Comparison of ENCODE assay signal across 1 cellular context in the genomic region with DNA sequence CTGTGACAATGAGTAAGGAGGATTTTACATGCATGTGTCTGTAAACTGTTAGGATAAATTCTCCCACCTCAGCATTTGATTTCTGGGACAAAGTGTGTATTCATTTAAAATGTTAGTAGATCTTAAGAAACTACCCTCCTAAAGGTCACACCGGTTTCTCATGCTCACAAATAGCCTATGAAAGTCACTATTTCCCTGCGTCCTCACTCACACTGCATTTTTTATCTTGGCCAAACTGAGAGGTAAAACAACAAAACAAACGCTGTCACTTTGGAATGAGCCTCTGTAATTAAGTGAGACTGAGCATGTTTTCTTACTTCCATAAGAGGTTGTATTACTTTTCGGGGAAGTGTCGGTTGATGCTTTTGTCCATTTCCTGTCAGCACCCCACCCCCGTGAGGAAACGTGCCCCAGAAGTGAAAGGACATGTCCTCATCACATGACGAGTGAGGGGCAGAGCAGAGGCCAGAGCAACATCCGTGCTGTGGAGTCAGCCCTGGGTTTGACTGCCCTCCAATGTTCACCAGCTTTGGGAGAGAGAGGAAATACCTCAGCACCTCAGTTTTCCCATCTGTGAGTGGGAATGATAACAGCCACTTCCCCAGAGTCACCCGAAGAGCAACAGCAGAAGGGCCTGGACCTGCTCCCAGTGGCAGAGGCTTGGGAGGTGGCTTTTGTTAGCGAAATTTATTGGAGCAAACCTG.
A peak's percentile ranks its signal among the peaks of the same experiment; 100 is the strongest.
TF ChIP-seq lines count a peak whose summit lies in the region.

No MANE protein-coding gene starts in this region.

TF ChIP-seq in GM12878, 131 proteins besides CTCF, POLR2A, EP300 and RAD21 (continued from another document and continues in another):
- TF ChIP-seq GABPA (IDR thresholded peaks at IDR 0.05; ENCODE audit: low read depth) (0 out of 2 replicates have a peak, but pooled peaks have one; percentile 51), RUNX3 (IDR thresholded peaks at IDR 0.05; ENCODE audit: low read length) (no peak), STAT1 (conservative IDR thresholded peaks at IDR 0.05) (no peak), YBX1 (IDR thresholded peaks at IDR 0.05) (no peak), RELA (IDR thresholded peaks at IDR 0.05; ENCODE audit: borderline replicate concordance, partially characterized antibody) (peak; percentile 20), TAF1 (IDR thresholded peaks at IDR 0.05; ENCODE audit: borderline replicate concordance, low read depth, low read length) (no peak), ZNF24 (IDR thresholded peaks at IDR 0.05) (no peak), MTA3 (IDR thresholded peaks at IDR 0.05; ENCODE audit: borderline replicate concordance, low read length) (no peak), RB1 (IDR thresholded peaks at IDR 0.05; ENCODE audit: borderline replicate concordance) (no peak), YY1 (IDR thresholded peaks at IDR 0.05; ENCODE audit: low read depth, low read length) (no peak), BCL11A (IDR thresholded peaks at IDR 0.05; ENCODE audit: low read depth, low read length) (no peak), PAX8 (IDR thresholded peaks at IDR 0.05) (no peak), CHD2 (IDR thresholded peaks at IDR 0.05; ENCODE audit: borderline replicate concordance, low read depth, low read length) (0 out of 2 replicates have a peak, but pooled peaks have one; percentile 27), ZNF384 (IDR thresholded peaks at IDR 0.05; ENCODE audit: borderline replicate concordance, low read depth, low read length) (no peak), SREBF1 (IDR thresholded peaks at IDR 0.05; ENCODE audit: low read length) (no peak), BHLHE40 (IDR thresholded peaks at IDR 0.05; ENCODE audit: borderline replicate concordance in 1 of 2, low read depth in 2 of 2, low read length in 1 of 2) (peak; percentile 95 to 96), MEF2A (IDR thresholded peaks at IDR 0.05; ENCODE audit: insufficient read depth, low read depth, low read length) (no peak), SMAD5 (IDR thresholded peaks at IDR 0.05; ENCODE audit: low read depth) (no peak), NR2F1 (conservative IDR thresholded peaks at IDR 0.05) (peak; percentile 34; the same call in 1 of the 2 replicates), DPF2 (IDR thresholded peaks at IDR 0.05) (peak; percentile 41; the same call in 1 of the 2 replicates), KAT2A (conservative IDR thresholded peaks at IDR 0.05; ENCODE audit: control insufficient read depth, low read depth, low read length) (no peak), MEF2B (IDR thresholded peaks at IDR 0.05; ENCODE audit: partially characterized antibody, poor library complexity, severe bottlenecking) (no peak), TCF7 (IDR thresholded peaks at IDR 0.05; ENCODE audit: borderline replicate concordance) (no peak)
- TF ChIP-seq, protein P1, sequence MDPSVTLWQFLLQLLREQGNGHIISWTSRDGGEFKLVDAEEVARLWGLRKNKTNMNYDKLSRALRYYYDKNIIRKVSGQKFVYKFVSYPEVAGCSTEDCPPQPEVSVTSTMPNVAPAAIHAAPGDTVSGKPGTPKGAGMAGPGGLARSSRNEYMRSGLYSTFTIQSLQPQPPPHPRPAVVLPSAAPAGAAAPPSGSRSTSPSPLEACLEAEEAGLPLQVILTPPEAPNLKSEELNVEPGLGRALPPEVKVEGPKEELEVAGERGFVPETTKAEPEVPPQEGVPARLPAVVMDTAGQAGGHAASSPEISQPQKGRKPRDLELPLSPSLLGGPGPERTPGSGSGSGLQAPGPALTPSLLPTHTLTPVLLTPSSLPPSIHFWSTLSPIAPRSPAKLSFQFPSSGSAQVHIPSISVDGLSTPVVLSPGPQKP (IDR thresholded peaks at IDR 0.05; ENCODE audit: low read depth, low read length), result no peak; the same call in 1 of the 2 replicates
- TF ChIP-seq, protein P2, sequence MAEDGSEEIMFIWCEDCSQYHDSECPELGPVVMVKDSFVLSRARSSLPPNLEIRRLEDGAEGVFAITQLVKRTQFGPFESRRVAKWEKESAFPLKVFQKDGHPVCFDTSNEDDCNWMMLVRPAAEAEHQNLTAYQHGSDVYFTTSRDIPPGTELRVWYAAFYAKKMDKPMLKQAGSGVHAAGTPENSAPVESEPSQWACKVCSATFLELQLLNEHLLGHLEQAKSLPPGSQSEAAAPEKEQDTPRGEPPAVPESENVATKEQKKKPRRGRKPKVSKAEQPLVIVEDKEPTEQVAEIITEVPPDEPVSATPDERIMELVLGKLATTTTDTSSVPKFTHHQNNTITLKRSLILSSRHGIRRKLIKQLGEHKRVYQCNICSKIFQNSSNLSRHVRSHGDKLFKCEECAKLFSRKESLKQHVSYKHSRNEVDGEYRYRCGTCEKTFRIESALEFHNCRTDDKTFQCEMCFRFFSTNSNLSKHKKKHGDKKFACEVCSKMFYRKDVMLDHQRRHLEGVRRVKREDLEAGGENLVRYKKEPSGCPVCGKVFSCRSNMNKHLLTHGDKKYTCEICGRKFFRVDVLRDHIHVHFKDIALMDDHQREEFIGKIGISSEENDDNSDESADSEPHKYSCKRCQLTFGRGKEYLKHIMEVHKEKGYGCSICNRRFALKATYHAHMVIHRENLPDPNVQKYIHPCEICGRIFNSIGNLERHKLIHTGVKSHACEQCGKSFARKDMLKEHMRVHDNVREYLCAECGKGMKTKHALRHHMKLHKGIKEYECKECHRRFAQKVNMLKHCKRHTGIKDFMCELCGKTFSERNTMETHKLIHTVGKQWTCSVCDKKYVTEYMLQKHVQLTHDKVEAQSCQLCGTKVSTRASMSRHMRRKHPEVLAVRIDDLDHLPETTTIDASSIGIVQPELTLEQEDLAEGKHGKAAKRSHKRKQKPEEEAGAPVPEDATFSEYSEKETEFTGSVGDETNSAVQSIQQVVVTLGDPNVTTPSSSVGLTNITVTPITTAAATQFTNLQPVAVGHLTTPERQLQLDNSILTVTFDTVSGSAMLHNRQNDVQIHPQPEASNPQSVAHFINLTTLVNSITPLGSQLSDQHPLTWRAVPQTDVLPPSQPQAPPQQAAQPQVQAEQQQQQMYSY (CRISPR knock-in tag; IDR thresholded peaks at IDR 0.05), result no peak
- TF ChIP-seq, protein P3, sequence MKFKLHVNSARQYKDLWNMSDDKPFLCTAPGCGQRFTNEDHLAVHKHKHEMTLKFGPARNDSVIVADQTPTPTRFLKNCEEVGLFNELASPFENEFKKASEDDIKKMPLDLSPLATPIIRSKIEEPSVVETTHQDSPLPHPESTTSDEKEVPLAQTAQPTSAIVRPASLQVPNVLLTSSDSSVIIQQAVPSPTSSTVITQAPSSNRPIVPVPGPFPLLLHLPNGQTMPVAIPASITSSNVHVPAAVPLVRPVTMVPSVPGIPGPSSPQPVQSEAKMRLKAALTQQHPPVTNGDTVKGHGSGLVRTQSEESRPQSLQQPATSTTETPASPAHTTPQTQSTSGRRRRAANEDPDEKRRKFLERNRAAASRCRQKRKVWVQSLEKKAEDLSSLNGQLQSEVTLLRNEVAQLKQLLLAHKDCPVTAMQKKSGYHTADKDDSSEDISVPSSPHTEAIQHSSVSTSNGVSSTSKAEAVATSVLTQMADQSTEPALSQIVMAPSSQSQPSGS (IDR thresholded peaks at IDR 0.05; ENCODE audit: low read length), result no peak
- TF ChIP-seq, protein P4, sequence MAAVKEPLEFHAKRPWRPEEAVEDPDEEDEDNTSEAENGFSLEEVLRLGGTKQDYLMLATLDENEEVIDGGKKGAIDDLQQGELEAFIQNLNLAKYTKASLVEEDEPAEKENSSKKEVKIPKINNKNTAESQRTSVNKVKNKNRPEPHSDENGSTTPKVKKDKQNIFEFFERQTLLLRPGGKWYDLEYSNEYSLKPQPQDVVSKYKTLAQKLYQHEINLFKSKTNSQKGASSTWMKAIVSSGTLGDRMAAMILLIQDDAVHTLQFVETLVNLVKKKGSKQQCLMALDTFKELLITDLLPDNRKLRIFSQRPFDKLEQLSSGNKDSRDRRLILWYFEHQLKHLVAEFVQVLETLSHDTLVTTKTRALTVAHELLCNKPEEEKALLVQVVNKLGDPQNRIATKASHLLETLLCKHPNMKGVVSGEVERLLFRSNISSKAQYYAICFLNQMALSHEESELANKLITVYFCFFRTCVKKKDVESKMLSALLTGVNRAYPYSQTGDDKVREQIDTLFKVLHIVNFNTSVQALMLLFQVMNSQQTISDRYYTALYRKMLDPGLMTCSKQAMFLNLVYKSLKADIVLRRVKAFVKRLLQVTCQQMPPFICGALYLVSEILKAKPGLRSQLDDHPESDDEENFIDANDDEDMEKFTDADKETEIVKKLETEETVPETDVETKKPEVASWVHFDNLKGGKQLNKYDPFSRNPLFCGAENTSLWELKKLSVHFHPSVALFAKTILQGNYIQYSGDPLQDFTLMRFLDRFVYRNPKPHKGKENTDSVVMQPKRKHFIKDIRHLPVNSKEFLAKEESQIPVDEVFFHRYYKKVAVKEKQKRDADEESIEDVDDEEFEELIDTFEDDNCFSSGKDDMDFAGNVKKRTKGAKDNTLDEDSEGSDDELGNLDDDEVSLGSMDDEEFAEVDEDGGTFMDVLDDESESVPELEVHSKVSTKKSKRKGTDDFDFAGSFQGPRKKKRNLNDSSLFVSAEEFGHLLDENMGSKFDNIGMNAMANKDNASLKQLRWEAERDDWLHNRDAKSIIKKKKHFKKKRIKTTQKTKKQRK (IDR thresholded peaks at IDR 0.05; ENCODE audit: low read depth, low read length), result no peak
- TF ChIP-seq, protein P5, sequence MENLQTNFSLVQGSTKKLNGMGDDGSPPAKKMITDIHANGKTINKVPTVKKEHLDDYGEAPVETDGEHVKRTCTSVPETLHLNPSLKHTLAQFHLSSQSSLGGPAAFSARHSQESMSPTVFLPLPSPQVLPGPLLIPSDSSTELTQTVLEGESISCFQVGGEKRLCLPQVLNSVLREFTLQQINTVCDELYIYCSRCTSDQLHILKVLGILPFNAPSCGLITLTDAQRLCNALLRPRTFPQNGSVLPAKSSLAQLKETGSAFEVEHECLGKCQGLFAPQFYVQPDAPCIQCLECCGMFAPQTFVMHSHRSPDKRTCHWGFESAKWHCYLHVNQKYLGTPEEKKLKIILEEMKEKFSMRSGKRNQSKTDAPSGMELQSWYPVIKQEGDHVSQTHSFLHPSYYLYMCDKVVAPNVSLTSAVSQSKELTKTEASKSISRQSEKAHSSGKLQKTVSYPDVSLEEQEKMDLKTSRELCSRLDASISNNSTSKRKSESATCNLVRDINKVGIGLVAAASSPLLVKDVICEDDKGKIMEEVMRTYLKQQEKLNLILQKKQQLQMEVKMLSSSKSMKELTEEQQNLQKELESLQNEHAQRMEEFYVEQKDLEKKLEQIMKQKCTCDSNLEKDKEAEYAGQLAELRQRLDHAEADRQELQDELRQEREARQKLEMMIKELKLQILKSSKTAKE (IDR thresholded peaks at IDR 0.05; ENCODE audit: low read depth, poor library complexity, severe bottlenecking), result peak; percentile 46
- TF ChIP-seq, protein P6, sequence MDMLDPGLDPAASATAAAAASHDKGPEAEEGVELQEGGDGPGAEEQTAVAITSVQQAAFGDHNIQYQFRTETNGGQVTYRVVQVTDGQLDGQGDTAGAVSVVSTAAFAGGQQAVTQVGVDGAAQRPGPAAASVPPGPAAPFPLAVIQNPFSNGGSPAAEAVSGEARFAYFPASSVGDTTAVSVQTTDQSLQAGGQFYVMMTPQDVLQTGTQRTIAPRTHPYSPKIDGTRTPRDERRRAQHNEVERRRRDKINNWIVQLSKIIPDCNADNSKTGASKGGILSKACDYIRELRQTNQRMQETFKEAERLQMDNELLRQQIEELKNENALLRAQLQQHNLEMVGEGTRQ (IDR thresholded peaks at IDR 0.05; ENCODE audit: borderline replicate concordance, low read depth, low read length), result peak; percentile 56
- TF ChIP-seq, protein P7, sequence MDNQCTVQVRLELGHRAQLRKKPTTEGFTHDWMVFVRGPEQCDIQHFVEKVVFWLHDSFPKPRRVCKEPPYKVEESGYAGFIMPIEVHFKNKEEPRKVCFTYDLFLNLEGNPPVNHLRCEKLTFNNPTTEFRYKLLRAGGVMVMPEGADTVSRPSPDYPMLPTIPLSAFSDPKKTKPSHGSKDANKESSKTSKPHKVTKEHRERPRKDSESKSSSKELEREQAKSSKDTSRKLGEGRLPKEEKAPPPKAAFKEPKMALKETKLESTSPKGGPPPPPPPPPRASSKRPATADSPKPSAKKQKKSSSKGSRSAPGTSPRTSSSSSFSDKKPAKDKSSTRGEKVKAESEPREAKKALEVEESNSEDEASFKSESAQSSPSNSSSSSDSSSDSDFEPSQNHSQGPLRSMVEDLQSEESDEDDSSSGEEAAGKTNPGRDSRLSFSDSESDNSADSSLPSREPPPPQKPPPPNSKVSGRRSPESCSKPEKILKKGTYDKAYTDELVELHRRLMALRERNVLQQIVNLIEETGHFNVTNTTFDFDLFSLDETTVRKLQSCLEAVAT (IDR thresholded peaks at IDR 0.05), result peak; percentile 37; the same call in 1 of the 2 replicates
- TF ChIP-seq, protein P8, sequence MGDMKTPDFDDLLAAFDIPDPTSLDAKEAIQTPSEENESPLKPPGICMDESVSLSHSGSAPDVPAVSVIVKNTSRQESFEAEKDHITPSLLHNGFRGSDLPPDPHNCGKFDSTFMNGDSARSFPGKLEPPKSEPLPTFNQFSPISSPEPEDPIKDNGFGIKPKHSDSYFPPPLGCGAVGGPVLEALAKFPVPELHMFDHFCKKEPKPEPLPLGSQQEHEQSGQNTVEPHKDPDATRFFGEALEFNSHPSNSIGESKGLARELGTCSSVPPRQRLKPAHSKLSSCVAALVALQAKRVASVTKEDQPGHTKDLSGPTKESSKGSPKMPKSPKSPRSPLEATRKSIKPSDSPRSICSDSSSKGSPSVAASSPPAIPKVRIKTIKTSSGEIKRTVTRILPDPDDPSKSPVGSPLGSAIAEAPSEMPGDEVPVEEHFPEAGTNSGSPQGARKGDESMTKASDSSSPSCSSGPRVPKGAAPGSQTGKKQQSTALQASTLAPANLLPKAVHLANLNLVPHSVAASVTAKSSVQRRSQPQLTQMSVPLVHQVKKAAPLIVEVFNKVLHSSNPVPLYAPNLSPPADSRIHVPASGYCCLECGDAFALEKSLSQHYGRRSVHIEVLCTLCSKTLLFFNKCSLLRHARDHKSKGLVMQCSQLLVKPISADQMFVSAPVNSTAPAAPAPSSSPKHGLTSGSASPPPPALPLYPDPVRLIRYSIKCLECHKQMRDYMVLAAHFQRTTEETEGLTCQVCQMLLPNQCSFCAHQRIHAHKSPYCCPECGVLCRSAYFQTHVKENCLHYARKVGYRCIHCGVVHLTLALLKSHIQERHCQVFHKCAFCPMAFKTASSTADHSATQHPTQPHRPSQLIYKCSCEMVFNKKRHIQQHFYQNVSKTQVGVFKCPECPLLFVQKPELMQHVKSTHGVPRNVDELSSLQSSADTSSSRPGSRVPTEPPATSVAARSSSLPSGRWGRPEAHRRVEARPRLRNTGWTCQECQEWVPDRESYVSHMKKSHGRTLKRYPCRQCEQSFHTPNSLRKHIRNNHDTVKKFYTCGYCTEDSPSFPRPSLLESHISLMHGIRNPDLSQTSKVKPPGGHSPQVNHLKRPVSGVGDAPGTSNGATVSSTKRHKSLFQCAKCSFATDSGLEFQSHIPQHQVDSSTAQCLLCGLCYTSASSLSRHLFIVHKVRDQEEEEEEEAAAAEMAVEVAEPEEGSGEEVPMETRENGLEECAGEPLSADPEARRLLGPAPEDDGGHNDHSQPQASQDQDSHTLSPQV (IDR thresholded peaks at IDR 0.05), result no peak
